In genomic region chr1:205088341-205088740, GRCh38 we compare ENCODE assay signal across 21 cellular contexts. TPM values are rescaled to one million over a fixed set of nuclear protein-coding genes. Genes with fewer than 3 reads are reported as not detected.
DNase-seq lines count a peak whose midpoint lies in the region; ATAC-seq and TF ChIP-seq lines count a peak whose summit lies in the region.
"Had no signal": no experiment of that assay in that cellular context is flagged by ENCODE, and none has a peak within 500 bp of the region (broad histone marks: within the 10 kb centered on the region; RNA-seq: fewer than 3 reads in every experiment).

No MANE protein-coding gene starts in this region.

- peak overlapping the region; percentile 82 for H3K27ac Mint-ChIP-seq in HFFc6
- H3K27ac Mint-ChIP-seq: B cell, CD14-positive monocyte, T-cell had no signal

- peaks cover 48% of the 10 kb centered on the region for H3K36me3 Mint-ChIP-seq in HFFc6 (ENCODE audit: low read depth)

- DNase-seq in EH (ENCODE audit: low read depth) (peak; percentile 70), HFFc6 (peak; percentile 33), dedifferentiated amniotic fluid mesenchymal stem cell (ENCODE audit: extremely low spot score) (peak; percentile 16), H7 (no peak), activated gamma-delta T cell treated with Interleukin-2 at 50 U/mL for 16 hours (no peak), NCI-H1694 treated with DMSO at 0.1 percent for 48 hours (lab: John Stamatoyannopoulos, UW) (no peak)
- DNase-seq: DMS79, GOT3, NCI-H1092, NCI-H146, NCI-H2029 treated with DMSO at 0.1 percent for 48 hours, NCI-H524 treated with DMSO at 0.1 percent for 48 hours, NCI-H82, SIG-M5, T-cell had no signal

- TF ChIP-seq CTCF in HFFc6 (IDR thresholded peaks at IDR 0.05): no peak

- peaks cover 5% of the 10 kb centered on the region for H3K36me3 ChIP-seq in H7 (replicated peaks; ENCODE audit: control insufficient read depth, insufficient read depth, low read length)

- peak overlapping the region; percentile 29; the same call in 1 of the 2 replicates for H3K4me3 Mint-ChIP-seq in HFFc6
- H3K4me3 Mint-ChIP-seq: B cell, CD14-positive monocyte, T-cell had no signal

- no peaks in the 10 kb centered on the region for H3K9me3 Mint-ChIP-seq in HFFc6
- H3K9me3 Mint-ChIP-seq: T-cell had no signal

- H3K4me1 Mint-ChIP-seq in HFFc6 (ENCODE audit: low read depth): peaks cover 35% of the 10 kb centered on the region
- H3K4me1 Mint-ChIP-seq: B cell, CD14-positive monocyte had no signal

- H3K27me3 Mint-ChIP-seq in HFFc6 (ENCODE audit: insufficient read depth): no peaks in the 10 kb centered on the region; the same call in 1 of the 2 replicates
- H3K27me3 Mint-ChIP-seq: B cell, T-cell had no signal

- H3K27me3 ChIP-seq in H7 (ENCODE audit: control insufficient read depth, insufficient read depth, low read length): no peaks in the 10 kb centered on the region

- no peak overlapping the region for H3K4me3 ChIP-seq in H7 (ENCODE audit: insufficient read depth, low read depth, low read length)
- H3K4me3 ChIP-seq: K562 had no signal

- no peak for ATAC-seq in GM21447 (IDR thresholded peaks at IDR 0.05; ENCODE audit: unreplicated experiment)
- ATAC-seq: K562, Panc1, T-cell had no signal

RNA-seq across cellular contexts. Expression of gene TMEM81, which starts 4.1 kb away (rescaled TPM):
- 1 to 10 TPM; 1.4 to 2.3 (median 1.7) TPM for total RNA-seq in HFFc6 (2021; fragmentation: NEBNext Ultra II Directional; extraction: Animal tissue kit (Norgen Biotek cat#: 25700))
- 1.9 and 2.6 TPM in 2 replicates for total RNA-seq in H7 (2014; rRNA removed; shearing (Covaris generic))

RNA-seq across cellular contexts. Expression of gene RBBP5, which starts 33.4 kb away (rescaled TPM):
- total RNA-seq in HFFc6 (2021; fragmentation: NEBNext Ultra II Directional; extraction: Animal tissue kit (Norgen Biotek cat#: 25700)): 10 to 100 TPM; 13.6 to 16.2 (median 15.8) TPM
- total RNA-seq in H7 (2014; rRNA removed; shearing (Covaris generic)): 21.7 and 24.6 TPM in 2 replicates

RNA-seq across cellular contexts. Expression of gene CNTN2, which starts 45.3 kb away (rescaled TPM):
- total RNA-seq in HFFc6 (2021; fragmentation: NEBNext Ultra II Directional; extraction: Animal tissue kit (Norgen Biotek cat#: 25700)): not detected
- total RNA-seq in H7 (2014; rRNA removed; shearing (Covaris generic)): not detected in 2 replicates
- total RNA-seq: B cell, G401, K562, T-cell had no signal

Comparison
In these comparisons a context has a peak if more than half of its experiments do, and no peak if none do; other contexts are left out.
1. DNase-seq: peak in EH (single experiment), HFFc6 (single experiment) and dedifferentiated amniotic fluid mesenchymal stem cell (single experiment); none in H7 (single experiment), activated gamma-delta T cell treated with Interleukin-2 at 50 U/mL for 16 hours (single experiment) and NCI-H1694 treated with DMSO at 0.1 percent for 48 hours (single experiment).